In the genomic region with DNA sequence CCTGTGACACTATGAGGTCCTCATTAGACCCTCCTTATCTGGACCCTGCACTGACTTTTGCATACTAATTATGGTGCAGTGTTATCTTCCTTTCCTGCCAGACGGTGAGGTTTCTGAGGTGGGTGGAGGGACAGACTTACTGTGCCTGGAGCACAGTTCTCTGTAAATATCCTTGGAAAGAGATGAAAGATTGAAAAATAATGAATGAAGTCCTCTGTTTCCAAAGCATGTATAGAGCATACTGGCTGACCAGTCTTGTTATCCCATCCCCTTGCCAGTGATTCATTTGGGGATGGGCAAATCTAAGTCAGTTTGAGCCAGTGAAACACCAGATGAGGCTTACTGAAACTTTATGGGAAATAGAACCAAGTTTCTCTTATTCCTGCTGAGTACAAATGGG, we compare ENCODE assay signal across 7 cellular contexts.
"Had no signal": no experiment of that assay in that cellular context is flagged by ENCODE, and none has a peak within 500 bp of the region (broad histone marks: within the 10 kb centered on the region; RNA-seq: fewer than 3 reads in every experiment).

No MANE protein-coding gene starts in this region.

- H3K27ac ChIP-seq: HL-60 had no signal

- DNase-seq: H9, HCEC 1CT, KG1 had no signal

- H3K4me3 Mint-ChIP-seq: GM23338, H9, IgD-negative memory B cell had no signal

- H3K4me3 ChIP-seq: GM23338 had no signal

- ATAC-seq: GM23338, HepG2 had no signal

- H3K4me2 ChIP-seq: GM23338 had no signal

- H3K4me1 Mint-ChIP-seq: GM23338, IgD-negative memory B cell had no signal

- H3K36me3 Mint-ChIP-seq: IgD-negative memory B cell had no signal

- H3K27ac Mint-ChIP-seq: GM23338, H9, IgD-negative memory B cell had no signal

- H2AFZ ChIP-seq: GM23338 had no signal
